ENCODE assay signal across 8 cellular contexts in the genomic region with DNA sequence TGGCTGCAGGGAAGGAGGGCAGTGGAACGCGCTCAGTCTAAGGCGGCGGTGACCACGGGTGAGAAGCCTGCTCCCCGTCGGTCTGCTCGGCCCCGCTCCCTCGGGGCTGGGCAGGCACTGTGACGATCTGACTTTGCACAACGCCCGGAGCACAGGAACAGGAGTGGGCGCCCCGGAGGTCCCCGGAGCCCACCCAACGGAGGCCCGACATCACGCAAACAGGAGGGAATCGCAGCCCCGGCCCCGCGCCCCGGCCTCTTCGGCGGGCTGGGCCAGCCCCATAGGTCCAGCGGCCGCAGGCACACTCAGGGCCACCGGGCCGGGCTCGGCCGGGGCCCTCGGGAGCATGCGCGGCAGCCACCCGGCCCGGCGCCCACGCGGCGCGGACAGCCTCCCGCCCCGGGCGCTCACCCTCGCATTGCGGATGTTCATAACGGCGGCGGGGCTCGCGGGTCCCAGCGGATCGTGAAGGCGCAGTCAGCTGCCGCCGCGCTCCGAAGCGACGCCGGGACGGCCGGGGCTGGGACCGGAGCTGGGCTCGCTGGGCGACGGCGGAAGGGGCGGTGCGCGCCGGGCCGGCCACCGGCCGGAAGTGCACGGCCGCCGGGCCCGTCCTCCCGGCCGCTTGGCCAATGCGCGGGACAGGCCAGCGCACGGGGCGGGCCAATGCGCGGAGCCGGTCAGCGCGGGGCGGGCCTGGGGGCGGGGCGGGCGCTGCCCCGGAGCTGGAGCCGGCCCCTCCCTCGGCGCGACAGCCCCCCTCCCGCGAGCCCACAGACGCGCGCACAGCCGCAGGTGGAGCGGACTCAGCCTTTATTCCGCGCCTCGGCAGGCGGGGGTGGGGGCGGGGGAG. TPM values are rescaled to one million over a fixed set of nuclear protein-coding genes. Genes with fewer than 3 reads are reported as not detected.
DNase-seq lines count a peak whose midpoint lies in the region; ATAC-seq and TF ChIP-seq lines count a peak whose summit lies in the region.

A gene (minus strand): TSS at position 565 of the 853 bp plus-strand sequence. CDS start 133 bp downstream, at position 432.

- CTCF ChIA-PET in CD4-positive, alpha-beta T cell (lab: Charles Lee) = interaction anchor here (0.9 kb wide), 1 partner anchor 12 kb away, joined by 3 read pairs; no protein-coding TSS in a partner anchor

- no peaks in the 10 kb centered on the region for H3K9me3 ChIP-seq in CD4-positive, alpha-beta T cell (ENCODE audit: control insufficient read depth, low read length)

- DNase-seq in CD4-positive, alpha-beta T cell = peak in 7 of 10 experiments; percentile 21 to 62 (median 38)
- DNase-seq in GM19240 (ENCODE audit: insufficient read length, low spot score) (peak; percentile 83), NCI-H82 (lab: John Stamatoyannopoulos, UW) (peak; percentile 88), activated T-cell treated with anti-CD3 and anti-CD28 coated beads for 24 hours (ENCODE audit: low read depth) (peak; percentile 55), epithelial cell of prostate (ENCODE audit: low read depth, low spot score) (no peak), middle frontal gyrus (ENCODE audit: extremely low spot score, low spot score) (peak; percentile 28)

- POLR2A ChIA-PET in CD4-positive, alpha-beta T cell (lab: Charles Lee) = interaction anchor here (1.4 to 6.3 kb wide), 5 partner anchors 10 to 37 kb away, joined by 3 to 56 read pairs (median 7); a partner anchor contains a TSS

- no peaks in the 10 kb centered on the region for H3K27me3 Mint-ChIP-seq in CD4-positive, alpha-beta T cell
- H3K27me3 Mint-ChIP-seq in stimulated activated naive CD8-positive, alpha-beta T cell treated with anti-CD3 and anti-CD28 coated beads, Interleukin-15, Interleukin-2, amounts not matched to agents 100 ng/mL and 50 ng/mL, for 24 hours = no peaks in the 10 kb centered on the region

- H3K4me3 Mint-ChIP-seq in CD4-positive, alpha-beta T cell = peak within 1 kb of the TSS; percentile 90
- H3K4me3 Mint-ChIP-seq in stimulated activated naive CD8-positive, alpha-beta T cell treated with anti-CD3 and anti-CD28 coated beads, Interleukin-15, Interleukin-2, amounts not matched to agents 100 ng/mL and 50 ng/mL, for 24 hours = peak within 1 kb of the TSS; percentile 90

- peak; percentile 60 for ATAC-seq in CD4-positive, alpha-beta T cell (ENCODE audit: poor library complexity)
- ATAC-seq in HG03432 (IDR thresholded peaks at IDR 0.05; ENCODE audit: unreplicated experiment) = peak; percentile 91

- TF ChIP-seq CTCF in CD4-positive, alpha-beta T cell (IDR thresholded peaks at IDR 0.05) = no peak

- peaks cover 18% of the 10 kb centered on the region for H3K36me3 Mint-ChIP-seq in CD4-positive, alpha-beta T cell (ENCODE audit: low read depth)
- peaks cover 29% of the 10 kb centered on the region for H3K36me3 Mint-ChIP-seq in stimulated activated naive CD8-positive, alpha-beta T cell treated with anti-CD3 and anti-CD28 coated beads, Interleukin-15, Interleukin-2, amounts not matched to agents 100 ng/mL and 50 ng/mL, for 24 hours (ENCODE audit: low read depth)

- H3K27me3 ChIP-seq in CD4-positive, alpha-beta T cell (ENCODE audit: control insufficient read depth, insufficient read depth, low read length) = no peaks in the 10 kb centered on the region

- peak within 1 kb of the TSS; percentile 78 for H3K27ac Mint-ChIP-seq in CD4-positive, alpha-beta T cell
- H3K27ac Mint-ChIP-seq in stimulated activated naive CD8-positive, alpha-beta T cell treated with anti-CD3 and anti-CD28 coated beads, Interleukin-15, Interleukin-2, amounts not matched to agents 100 ng/mL and 50 ng/mL, for 24 hours = peak within 1 kb of the TSS; percentile 83

- no peaks in the 10 kb centered on the region for H3K9me3 Mint-ChIP-seq in CD4-positive, alpha-beta T cell
- no peaks in the 10 kb centered on the region for H3K9me3 Mint-ChIP-seq in stimulated activated naive CD8-positive, alpha-beta T cell treated with anti-CD3 and anti-CD28 coated beads, Interleukin-15, Interleukin-2, amounts not matched to agents 100 ng/mL and 50 ng/mL, for 24 hours

- peak within 1 kb of the TSS; percentile 7 for H3K27ac ChIP-seq in CD4-positive, alpha-beta T cell (ENCODE audit: low read depth, low read length)
- peak within 1 kb of the TSS; percentile 43 for H3K27ac ChIP-seq in epithelial cell of prostate

- intact Hi-C loops in CD4-positive, alpha-beta T cell (cut with DNase I, micrococcal nuclease) = no loop called here

- H3K4me1 Mint-ChIP-seq in CD4-positive, alpha-beta T cell (ENCODE audit: low read depth) = peaks cover 27% of the 10 kb centered on the region
- H3K4me1 Mint-ChIP-seq in stimulated activated naive CD8-positive, alpha-beta T cell treated with anti-CD3 and anti-CD28 coated beads, Interleukin-15, Interleukin-2, amounts not matched to agents 100 ng/mL and 50 ng/mL, for 24 hours (ENCODE audit: low read depth) = peaks cover 20% of the 10 kb centered on the region

RNA-seq across cellular contexts. Expression of the gene that starts here (rescaled TPM):
- 10 to 100 TPM; 41.5 to 42.0 TPM for total RNA-seq in CD4-positive, alpha-beta T cell
